1 cellular context compared by ENCODE assay signal in the genomic region with DNA sequence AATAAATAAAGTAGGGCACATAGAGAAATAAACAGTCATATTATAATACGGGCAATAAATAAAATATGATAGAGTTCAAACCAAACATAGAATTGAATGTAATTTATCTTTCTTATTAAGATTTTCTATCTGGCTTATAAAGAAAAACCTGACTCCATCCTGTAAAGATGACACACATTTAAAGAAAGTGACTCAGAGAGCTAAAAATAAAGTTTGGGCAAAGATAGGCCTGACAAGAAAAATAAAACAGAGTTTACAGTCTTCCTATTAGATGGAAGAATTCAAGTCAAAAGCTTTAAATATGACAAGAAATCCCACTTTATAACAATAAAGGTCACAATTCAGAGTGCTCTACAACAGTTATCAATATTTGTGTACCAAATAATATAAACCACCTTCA.
TF ChIP-seq lines count a peak whose summit lies in the region.

No MANE protein-coding gene starts in this region.

TF ChIP-seq in IMR-90, 13 proteins besides CTCF, POLR2A, EP300 and RAD21:
- no peak for TF ChIP-seq MAZ (IDR thresholded peaks at IDR 0.05; ENCODE audit: borderline replicate concordance, low read depth, low read length)
- TF ChIP-seq MAFK (IDR thresholded peaks at IDR 0.05; ENCODE audit: low read depth, low read length) = no peak
- TF ChIP-seq BHLHE40 (IDR thresholded peaks at IDR 0.05; ENCODE audit: low read depth, low read length) = no peak
- TF ChIP-seq SMC3 (IDR thresholded peaks at IDR 0.05; ENCODE audit: low read depth, low read length) = no peak
- no peak for TF ChIP-seq RFX5 (IDR thresholded peaks at IDR 0.05; ENCODE audit: low read depth, low read length)
- TF ChIP-seq, protein P1, sequence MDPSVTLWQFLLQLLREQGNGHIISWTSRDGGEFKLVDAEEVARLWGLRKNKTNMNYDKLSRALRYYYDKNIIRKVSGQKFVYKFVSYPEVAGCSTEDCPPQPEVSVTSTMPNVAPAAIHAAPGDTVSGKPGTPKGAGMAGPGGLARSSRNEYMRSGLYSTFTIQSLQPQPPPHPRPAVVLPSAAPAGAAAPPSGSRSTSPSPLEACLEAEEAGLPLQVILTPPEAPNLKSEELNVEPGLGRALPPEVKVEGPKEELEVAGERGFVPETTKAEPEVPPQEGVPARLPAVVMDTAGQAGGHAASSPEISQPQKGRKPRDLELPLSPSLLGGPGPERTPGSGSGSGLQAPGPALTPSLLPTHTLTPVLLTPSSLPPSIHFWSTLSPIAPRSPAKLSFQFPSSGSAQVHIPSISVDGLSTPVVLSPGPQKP (IDR thresholded peaks at IDR 0.05; ENCODE audit: borderline replicate concordance, low read depth, low read length) = no peak
- TF ChIP-seq CEBPB (IDR thresholded peaks at IDR 0.05; ENCODE audit: low read depth, low read length) = no peak
